Comparison of ENCODE assay signal across 21 cellular contexts in the genomic region with DNA sequence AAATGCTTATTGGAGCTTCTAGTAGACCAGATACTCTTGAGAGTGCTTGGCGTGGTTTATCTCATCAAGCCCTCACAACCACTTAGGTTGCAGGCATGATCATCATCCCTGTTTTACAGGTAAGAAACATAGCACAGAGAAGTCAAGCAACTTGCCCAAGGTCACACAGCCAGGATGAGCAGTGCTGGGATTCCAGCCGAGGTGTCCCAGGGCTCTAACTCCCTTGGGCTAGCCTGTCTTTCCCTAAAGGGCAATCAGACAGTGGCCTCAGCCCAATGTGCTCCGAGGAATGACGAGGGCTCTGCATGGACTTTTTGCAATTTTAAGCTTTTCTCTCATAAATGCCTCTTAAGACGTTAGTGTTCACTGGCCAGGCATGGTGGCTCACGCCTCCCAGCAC. TPM values are rescaled to one million over a fixed set of nuclear protein-coding genes. Genes with fewer than 3 reads are reported as not detected.
DNase-seq lines count a peak whose midpoint lies in the region; ATAC-seq, FAIRE-seq and TF ChIP-seq lines count a peak whose summit lies in the region.
"Had no signal": no experiment of that assay in that cellular context is flagged by ENCODE, and none has a peak within 500 bp of the region (broad histone marks: within the 10 kb centered on the region; RNA-seq: fewer than 3 reads in every experiment).

No MANE protein-coding gene starts in this region.

- intact Hi-C loops in GM12878 (cut with micrococcal nuclease; ENCODE audit: unreplicated experiment), result no loop called here

- TF ChIP-seq POLR2A in A549 (IDR thresholded peaks at IDR 0.05; ENCODE audit: low read length) (no peak), GM12878 (IDR thresholded peaks at IDR 0.05; ENCODE audit: low read depth, low read length) (no peak)

- BruUV-seq in GM12878 (replicated peaks; lab: Mats Ljungman, UMichigan), result no TSS peak

- WGBS in A549 (ENCODE audit: missing lambda C conversion rate), result 92% methylated on average over 6 of the region's 6 CpGs
- 90% methylated on average over 6 of the region's 6 CpGs for WGBS in GM12878 (ENCODE audit: insufficient coverage, insufficient replicate concordance, low lambda C conversion rate, missing lambda C conversion rate)

- H3K4me1 ChIP-seq in A549 (peaks cover 58% of the 10 kb centered on the region), GM12878 (ENCODE audit: control insufficient read depth, insufficient read depth, low read length) (0 out of 2 replicates have a peak, but pooled peaks cover under 1% of the 10 kb centered on the region)

- POLR2A ChIA-PET in A549 (lab: Yijun Ruan, JAX) (no interaction called here), GM12878 (lab: Charles Lee) (no interaction called here)

- H3K4me2 ChIP-seq in A549 (no peak overlapping the region), GM12878 (ENCODE audit: control insufficient read depth, insufficient read depth) (no peak overlapping the region)

- no peak overlapping the region for H2AFZ ChIP-seq in GM12878 (ENCODE audit: control insufficient read depth, low read depth, low read length)

- H3K36me3 ChIP-seq in GM12878 (ENCODE audit: control insufficient read depth in 2 of 2, insufficient read depth in 2 of 2, low read length in 1 of 2), result no peaks in the 10 kb centered on the region

- H3K9me3 Mint-ChIP-seq in nephron (no peaks in the 10 kb centered on the region), progenitor cell of endocrine pancreas (ENCODE audit: low read depth) (no peaks in the 10 kb centered on the region)
- H3K9me3 Mint-ChIP-seq: CD4-positive, alpha-beta memory T cell had no signal

- H3K9me3 ChIP-seq in A549 (no peaks in the 10 kb centered on the region), GM12878 (replicated peaks; ENCODE audit: control insufficient read depth, insufficient read depth, low read length) (no peaks in the 10 kb centered on the region)

- no peak overlapping the region for H3K9ac ChIP-seq in GM12878 (ENCODE audit: control insufficient read depth, insufficient read depth, low read length)

- FAIRE-seq in A549 (lab: Jason Lieb, UNC) (no peak), GM12878 (lab: Jason Lieb, UNC) (no peak)
- FAIRE-seq: G401.6, GM18507 had no signal

- H3K27ac Mint-ChIP-seq in nephron (no peak overlapping the region), progenitor cell of endocrine pancreas (peak overlapping the region; percentile 89)

- no peaks in the 10 kb centered on the region for H4K20me1 ChIP-seq in GM12878 (ENCODE audit: control insufficient read depth, insufficient read depth)

- TF ChIP-seq EP300 in A549 (IDR thresholded peaks at IDR 0.05) (no peak), GM12878 (IDR thresholded peaks at IDR 0.05; ENCODE audit: borderline replicate concordance in 1 of 2, control insufficient read depth in 1 of 2, low read depth in 2 of 2, low read length in 2 of 2) (no peak)

- RAD21 ChIA-PET in GM12878 (lab: Charles Lee; ENCODE audit: unreplicated experiment), result interaction anchor here (1.3 kb wide), 1 partner anchor 46 kb away, joined by 3 read pairs; no protein-coding TSS in a partner anchor

- H3K4me3 ChIP-seq in A549 (no peak overlapping the region), GM12878 (no peak overlapping the region)

- H3K79me2 ChIP-seq in GM12878 (ENCODE audit: control insufficient read depth, insufficient read depth, low read length), result no peaks in the 10 kb centered on the region

- TF ChIP-seq RAD21 in A549 (conservative IDR thresholded peaks at IDR 0.05 in 1 of 2, IDR thresholded peaks at IDR 0.05 in 1 of 2) (no peak), GM12878 (IDR thresholded peaks at IDR 0.05; ENCODE audit: insufficient read depth, low read depth, low read length) (no peak)

- H3K4me3 Mint-ChIP-seq in nephron (peak overlapping the region in 2 of 3 experiments; percentile 28 to 39), progenitor cell of endocrine pancreas (ENCODE audit: low read depth) (no peak overlapping the region)

- H3K27ac ChIP-seq in A549 (peak overlapping the region in 1 of 2 experiments; percentile 77; a peak in 3 of 6 replicates), GM12878 (ENCODE audit: control insufficient read depth, insufficient read depth) (no peak overlapping the region)

- CTCF ChIA-PET in A549 (lab: Yijun Ruan, JAX), result no interaction called here
- CTCF ChIA-PET in GM12878 (lab: Yijun Ruan, JAX), result no interaction called here

- no peaks in the 10 kb centered on the region for H3K27me3 ChIP-seq in GM12878 (replicated peaks in 1 of 2; ENCODE audit: control insufficient read depth in 2 of 2, insufficient read depth in 2 of 2, low read length in 1 of 2)

- H3K4me1 Mint-ChIP-seq in nephron (peaks cover 29% of the 10 kb centered on the region), progenitor cell of endocrine pancreas (ENCODE audit: low read depth) (peaks cover 44% of the 10 kb centered on the region)

- ATAC-seq in A549, result no peak
- no peak for ATAC-seq in GM12878
- ATAC-seq in HG02798 (IDR thresholded peaks at IDR 0.05; ENCODE audit: poor library complexity, unreplicated experiment), result no peak

- SMC1A ChIA-PET in GM12878 (lab: Charles Lee; ENCODE audit: uncharacterized antibody, unreplicated experiment), result interaction anchor here (0.9 kb wide), 1 partner anchor 64 kb away, joined by 3 read pairs; no protein-coding TSS in a partner anchor

- H3K27me3 Mint-ChIP-seq in nephron (ENCODE audit: low read depth), result no peaks in the 10 kb centered on the region
- H3K27me3 Mint-ChIP-seq in progenitor cell of endocrine pancreas, result no peaks in the 10 kb centered on the region
- H3K27me3 Mint-ChIP-seq: CD4-positive, alpha-beta memory T cell had no signal

- TF ChIP-seq CTCF in A549 (IDR thresholded peaks at IDR 0.05), result no peak
- no peak for TF ChIP-seq CTCF in GM12878 (IDR thresholded peaks at IDR 0.05 in 2 of 3, conservative IDR thresholded peaks at IDR 0.05 in 1 of 3; ENCODE audit: control insufficient read depth in 2 of 3, extremely low read depth in 1 of 3, insufficient read depth in 1 of 3, low read depth in 3 of 3, low read length in 3 of 3)
- no peak for TF ChIP-seq CTCF in nephron (IDR thresholded peaks at IDR 0.05; ENCODE audit: unreplicated experiment in 3 of 3)
- TF ChIP-seq CTCF in progenitor cell of endocrine pancreas (IDR thresholded peaks at IDR 0.05; ENCODE audit: unreplicated experiment), result no peak

- in situ Hi-C loops in GM12878 (cut with MboI), result no loop called here

- H3K36me3 Mint-ChIP-seq in nephron (ENCODE audit: low read depth), result peaks cover 3% of the 10 kb centered on the region
- peaks cover 11% of the 10 kb centered on the region for H3K36me3 Mint-ChIP-seq in progenitor cell of endocrine pancreas (ENCODE audit: insufficient read depth)
- H3K36me3 Mint-ChIP-seq: CD4-positive, alpha-beta memory T cell had no signal

- DNase-seq in A549 (ENCODE audit: low read depth in 1 of 2, low spot score in 1 of 2) (no peak), GM12878 (ENCODE audit: low read depth, low spot score) (no peak), progenitor cell of endocrine pancreas (ENCODE audit: low spot score, unreplicated experiment) (no peak), NCI-H69 (lab: John Stamatoyannopoulos, UW) (no peak), SIG-M5 treated with dmso at 0.1 percent for 504 hours (lab: John Stamatoyannopoulos, UW; ENCODE audit: unreplicated experiment) (no peak), SIG-M5 (lab: John Stamatoyannopoulos, UW) (no peak)
- DNase-seq: 8988T; C1 segment of cervical spinal cord; CD4-positive, alpha-beta memory T cell; COR-L47; DMS153; DND-41; GOT3; H7; HCEC 1CT had no signal

RNA-seq across cellular contexts. Expression of gene SPDYE3, which starts 39.9 kb away (rescaled TPM):
- polyA plus RNA-seq in A549 (2011; rRNA removed) (0.04 TPM in 1 of 2 replicates, not detected in the other), A549 (2017; fragmentation: RNase III; extraction: RNeasy Plus Mini Kit Qiagen cat#74134 plus additional on column Dnase treatment) (0.04 TPM in 1 of 3 replicates, not detected in the others), GM12878 (2011; rRNA removed) (0.03 TPM in 1 of 2 replicates, not detected in the other), GM12878 (2014; fragmentation: Illumina TruSeq; extraction: Trizol) (not detected in 2 replicates), GM12878 (2014; fragmentation: Nextera tagmentation; extraction: Ambion mirVana) (1 to 10 TPM; 1.3 to 1.4 TPM), GM12878 (2014; rRNA removed) (0.03 TPM in 1 of 2 replicates, not detected in the other), GM12878 (2016; fragmentation: Nextera tagmentation; extraction: Ambion mirVana) (1 to 10 TPM; 7.2 to 9.4 TPM)
- polyA plus RNA-seq in A549 (2012; cell fraction: cytosol; rRNA removed), result not detected in 2 replicates
- not detected in 2 replicates for polyA plus RNA-seq in A549 (2012; cell fraction: nucleus; rRNA removed)
- not detected in 2 replicates for polyA minus RNA-seq in A549 (2011; rRNA and poly(A)+ RNA removed)
- 0.38 and 0.64 TPM in 2 replicates for total RNA-seq in GM12878 (2013; cell fraction: nucleolus; rRNA removed)
- total RNA-seq in GM12878 (2014; rRNA removed) (not detected in 2 replicates), GM12878 (2014; rRNA removed; fragmentation: Illumina TruSeq; extraction: Trizol) (not detected in 2 replicates), GM12878 (2021) (not detected in 2 replicates), progenitor cell of endocrine pancreas (not detected in 2 replicates)
- polyA plus RNA-seq in GM12878 (2011; ENCODE audit: low read depth), result 3.5 TPM
- not detected in 2 replicates for polyA plus RNA-seq in GM12878 (2011; cell fraction: cytosol; rRNA removed)
- polyA plus RNA-seq in GM12878 (2011; cell fraction: nucleus; rRNA removed), result not detected in 2 replicates
- 4.2 and 4.5 TPM in 2 replicates for polyA plus RNA-seq in GM12878 (2012)
- not detected in 2 replicates for polyA minus RNA-seq in GM12878 (2011; rRNA and poly(A)+ RNA removed)
- not detected in 2 replicates for polyA minus RNA-seq in GM12878 (2011; cell fraction: cytosol; rRNA and poly(A)+ RNA removed)
- not detected in 2 replicates for polyA minus RNA-seq in GM12878 (2011; cell fraction: nucleus; rRNA and poly(A)+ RNA removed)
- total RNA-seq: A673; CD4-positive, alpha-beta memory T cell; H7 had no signal
- polyA plus RNA-seq: BJ had no signal

RNA-seq across cellular contexts. Expression of gene PVRIG, which starts 47.9 kb away (rescaled TPM):
- polyA plus RNA-seq in A549 (2011; rRNA removed) (not detected in 2 replicates), A549 (2017; fragmentation: RNase III; extraction: RNeasy Plus Mini Kit Qiagen cat#74134 plus additional on column Dnase treatment) (not detected in 3 replicates), GM12878 (2011; rRNA removed) (3.1 and 8.4 TPM in 2 replicates), GM12878 (2014; fragmentation: Illumina TruSeq; extraction: Trizol) (0.38 and 3.9 TPM in 2 replicates), GM12878 (2014; fragmentation: Nextera tagmentation; extraction: Ambion mirVana) (1 to 10 TPM; 1.3 to 3.6 TPM), GM12878 (2014; rRNA removed) (39.4 and 41.4 TPM in 2 replicates), GM12878 (2016; fragmentation: Nextera tagmentation; extraction: Ambion mirVana) (10 to 100 TPM; 43.9 to 44.0 TPM)
- polyA plus RNA-seq in A549 (2012; cell fraction: cytosol; rRNA removed), result not detected in 2 replicates
- polyA plus RNA-seq in A549 (2012; cell fraction: nucleus; rRNA removed), result 0.07 and 0.10 TPM in 2 replicates
- not detected in 2 replicates for polyA minus RNA-seq in A549 (2011; rRNA and poly(A)+ RNA removed)
- 20.3 and 21.7 TPM in 2 replicates for total RNA-seq in GM12878 (2013; cell fraction: nucleolus; rRNA removed)
- total RNA-seq in GM12878 (2014; rRNA removed) (25.6 and 29.8 TPM in 2 replicates), GM12878 (2014; rRNA removed; fragmentation: Illumina TruSeq; extraction: Trizol) (5.2 and 7.7 TPM in 2 replicates), GM12878 (2021) (27.4 and 27.7 TPM in 2 replicates), progenitor cell of endocrine pancreas (not detected in 2 replicates)
- 3.7 TPM for polyA plus RNA-seq in GM12878 (2011; ENCODE audit: low read depth)
- polyA plus RNA-seq in GM12878 (2011; cell fraction: cytosol; rRNA removed), result 14.7 and 23.1 TPM in 2 replicates
- 21.8 and 23.1 TPM in 2 replicates for polyA plus RNA-seq in GM12878 (2011; cell fraction: nucleus; rRNA removed)
- 13.9 and 14.6 TPM in 2 replicates for polyA plus RNA-seq in GM12878 (2012)
- polyA minus RNA-seq in GM12878 (2011; rRNA and poly(A)+ RNA removed), result 1.7 and 6.8 TPM in 2 replicates
- 5.3 and 7.0 TPM in 2 replicates for polyA minus RNA-seq in GM12878 (2011; cell fraction: cytosol; rRNA and poly(A)+ RNA removed)
- 10.0 and 16.9 TPM in 2 replicates for polyA minus RNA-seq in GM12878 (2011; cell fraction: nucleus; rRNA and poly(A)+ RNA removed)
- total RNA-seq: A673, H7 had no signal
- polyA plus RNA-seq: BJ had no signal

Comparison
In these comparisons a context has a peak if more than half of its experiments do, and no peak if none do; other contexts are left out.
1. Of the 24 proteins assayed by ChIP-seq in both GM12878 and A549: peak only in GM12878: none; only in A549: KDM1A; in both: none; in neither: 23.